Comparison of ENCODE assay signal across 9 cellular contexts in genomic region chr13:34748078-34748477, GRCh38.
A peak's percentile ranks its signal among the peaks of the same experiment; 100 is the strongest.
DNase-seq lines count a peak whose midpoint lies in the region; ATAC-seq and TF ChIP-seq lines count a peak whose summit lies in the region.
"Had no signal": no experiment of that assay in that cellular context is flagged by ENCODE, and none has a peak within 500 bp of the region (broad histone marks: within the 10 kb centered on the region; RNA-seq: fewer than 3 reads in every experiment).

No MANE protein-coding gene starts in this region.

- ATAC-seq in GM19324 (IDR thresholded peaks at IDR 0.05; ENCODE audit: low FRiP score, unreplicated experiment), result peak; percentile 66
- ATAC-seq in GM21737 (IDR thresholded peaks at IDR 0.05; ENCODE audit: unreplicated experiment), result no peak
- no peak for ATAC-seq in HG03571 (IDR thresholded peaks at IDR 0.05; ENCODE audit: unreplicated experiment)
- ATAC-seq in HG03139 (IDR thresholded peaks at IDR 0.05; ENCODE audit: unreplicated experiment), result no peak

- H3K9me3 ChIP-seq in esophagus muscularis mucosa, result no peaks in the 10 kb centered on the region

- peaks cover 15 to 23% (median 18%) of the 10 kb centered on the region in 4 donors for H3K4me1 ChIP-seq in esophagus muscularis mucosa

- TF ChIP-seq CTCF in retinal pigment epithelial cell (conservative IDR thresholded peaks at IDR 0.05; ENCODE audit: low read depth, low read length), result no peak
- no peak for TF ChIP-seq CTCF in esophagus muscularis mucosa (IDR thresholded peaks at IDR 0.05)

- TF ChIP-seq POLR2A in esophagus muscularis mucosa (IDR thresholded peaks at IDR 0.05; ENCODE audit: low read depth), result no peak

- no peaks in the 10 kb centered on the region for H3K27me3 ChIP-seq in esophagus muscularis mucosa

- 71% methylated on average over 5 of the region's 5 CpGs for WGBS in esophagus muscularis mucosa

- no peaks in the 10 kb centered on the region for H3K36me3 ChIP-seq in esophagus muscularis mucosa

- peak; percentile 14 for DNase-seq in NCI-H774 (lab: John Stamatoyannopoulos, UW)
- peak; percentile 87 for DNase-seq in foreskin melanocyte
- peak; percentile 97 for DNase-seq in retinal pigment epithelial cell (ENCODE audit: low read depth)
- DNase-seq in esophagus muscularis mucosa (ENCODE audit: extremely low spot score), result no peak
- DNase-seq: stimulated activated CD4-positive, alpha-beta T cell treated with anti-CD3 and anti-CD28 coated beads, Interleukin-4, amount 100 ng/mL, for 4 hours had no signal

- intact Hi-C loops in esophagus muscularis mucosa (cut with DNase I), result no loop called here

- no peak overlapping the region for H3K4me3 ChIP-seq in retinal pigment epithelial cell (ENCODE audit: low read length)
- no peak overlapping the region for H3K4me3 ChIP-seq in esophagus muscularis mucosa

- no peak for TF ChIP-seq EP300 in esophagus muscularis mucosa (IDR thresholded peaks at IDR 0.05)

- peak overlapping the region in 1 of 4 donors; percentile 23 for H3K27ac ChIP-seq in esophagus muscularis mucosa (replicated peaks in 1 of 4)
